Comparison of ENCODE assay signal across 18 cellular contexts in genomic region chr20:41242352-41242751, GRCh38.
"Had no signal": no experiment of that assay in that cellular context is flagged by ENCODE, and none has a peak within 500 bp of the region (broad histone marks: within the 10 kb centered on the region; RNA-seq: fewer than 3 reads in every experiment).

No MANE protein-coding gene starts in this region.

- H3K9me3 Mint-ChIP-seq: activated naive CD4-positive, alpha-beta T cell treated with anti-CD3 and anti-CD28 coated beads, Interleukin-2, amount 50 U/mL, for 24 hours; natural killer cell; T-helper 2 cell treated with Interferon-gamma antibody and Interleukin-4, amounts not matched to agents 5 μg/mL and 100 μg/mL, for 36 hours had no signal

- DNase-seq: activated CD4-positive, alpha-beta T cell treated with anti-CD3 and anti-CD28 coated beads for 4 hours; activated T-cell treated with anti-CD3 and anti-CD28 coated beads for 4 hours; aorta; colonic mucosa; effector CD4-positive, alpha-beta T cell; foreskin keratinocyte; head of caudate nucleus; left colon; mammary epithelial cell; natural killer cell; right cardiac atrium; stimulated activated naive CD4-positive, alpha-beta T cell had no signal

- FAIRE-seq: bronchial epithelial cell, endothelial cell of umbilical vein had no signal

- H3K36me3 ChIP-seq: colonic mucosa had no signal

- H3K27ac ChIP-seq: colonic mucosa, foreskin keratinocyte, VCaP had no signal

- H3K4me3 ChIP-seq: colonic mucosa had no signal

- H3K27ac Mint-ChIP-seq: activated naive CD4-positive, alpha-beta T cell treated with anti-CD3 and anti-CD28 coated beads, Interleukin-2, amount 50 U/mL, for 24 hours; natural killer cell; T-helper 2 cell treated with Interferon-gamma antibody and Interleukin-4, amounts not matched to agents 5 μg/mL and 100 μg/mL, for 36 hours; type B pancreatic cell had no signal

- H3K4me3 Mint-ChIP-seq: activated naive CD4-positive, alpha-beta T cell treated with anti-CD3 and anti-CD28 coated beads, Interleukin-2, amount 50 U/mL, for 24 hours; natural killer cell; T-helper 2 cell treated with Interferon-gamma antibody and Interleukin-4, amounts not matched to agents 5 μg/mL and 100 μg/mL, for 36 hours; type B pancreatic cell had no signal

- H3K27me3 ChIP-seq: colonic mucosa, foreskin keratinocyte had no signal

- H3K4me1 ChIP-seq: foreskin keratinocyte had no signal

- H3K9me3 ChIP-seq: colonic mucosa had no signal

- H3K27me3 Mint-ChIP-seq: activated naive CD4-positive, alpha-beta T cell treated with anti-CD3 and anti-CD28 coated beads, Interleukin-2, amount 50 U/mL, for 24 hours; type B pancreatic cell had no signal

- ATAC-seq: foreskin keratinocyte, left colon, natural killer cell, right cardiac atrium had no signal

- H3K36me3 Mint-ChIP-seq: natural killer cell had no signal
